In genomic region chr5:74196233-74196632, GRCh38 we compare ENCODE assay signal across 16 cellular contexts.
A peak's percentile ranks its signal among the peaks of the same experiment; 100 is the strongest.
DNase-seq lines count a peak whose midpoint lies in the region; ATAC-seq, FAIRE-seq and TF ChIP-seq lines count a peak whose summit lies in the region.
"Had no signal": no experiment of that assay in that cellular context is flagged by ENCODE, and none has a peak within 500 bp of the region (broad histone marks: within the 10 kb centered on the region; RNA-seq: fewer than 3 reads in every experiment).

No MANE protein-coding gene starts in this region.

- DNase-seq in memory B cell (ENCODE audit: low spot score in 2 of 2): no peak
- DNase-seq in urothelium cell line (ENCODE audit: low spot score): no peak
- DNase-seq in osteocyte (ENCODE audit: extremely low spot score, unreplicated experiment): no peak
- DNase-seq in effector CD8-positive, alpha-beta T cell (lab: John Stamatoyannopoulos, UW): no peak
- DNase-seq in breast epithelium (ENCODE audit: low spot score in 2 of 2): no peak
- DNase-seq: activated CD4-positive, alpha-beta T cell treated with anti-CD3 and anti-CD28 coated beads for 36 hours; body of pancreas; hippocampal formation; mammary epithelial cell; NCI-H524 treated with DMSO at 0.1 percent for 48 hours; pancreas; stimulated activated naive CD4-positive, alpha-beta T cell had no signal

- H3K4me1 Mint-ChIP-seq in memory B cell: no peaks in the 10 kb centered on the region
- H3K4me1 Mint-ChIP-seq in osteocyte (ENCODE audit: unreplicated experiment): peaks cover 8% of the 10 kb centered on the region

- FAIRE-seq in urothelium cell line (lab: Jason Lieb, UNC): no peak
- FAIRE-seq: pancreas had no signal

- peaks cover 3 to 8% of the 10 kb centered on the region in 2 donors for H3K4me1 ChIP-seq in breast epithelium
- H3K4me1 ChIP-seq: pancreas had no signal

- H3K4me3 Mint-ChIP-seq in memory B cell: no peak overlapping the region
- no peak overlapping the region for H3K4me3 Mint-ChIP-seq in osteocyte (ENCODE audit: unreplicated experiment)
- H3K4me3 Mint-ChIP-seq: activated CD4-positive, alpha-beta T cell treated with anti-CD3 and anti-CD28 coated beads for 36 hours; activated T-helper 1 cell treated with anti-CD3 and anti-CD28 coated beads, Interleukin-12 subunit alpha, Interleukin-12 subunit beta, Interleukin-2, Interleukin-4 antibody, amounts not matched to agents 30 ng/mL and 10 ng/mL and 1 ng/mL, durations not matched to agents 14 hours and 24 hours and 36 hours had no signal

- H3K9me3 ChIP-seq in breast epithelium: no peaks in the 10 kb centered on the region
- H3K9me3 ChIP-seq: body of pancreas, pancreas had no signal

- peak; percentile 63 for ATAC-seq in GM19023 (IDR thresholded peaks at IDR 0.05; ENCODE audit: unreplicated experiment)
- ATAC-seq in GM21619 (IDR thresholded peaks at IDR 0.05; ENCODE audit: unreplicated experiment): peak; percentile 52
- ATAC-seq in HG03159 (IDR thresholded peaks at IDR 0.05; ENCODE audit: unreplicated experiment): peak; percentile 87
- ATAC-seq in memory B cell (ENCODE audit: low read depth): peak; percentile 39
- ATAC-seq: activated CD4-positive, alpha-beta T cell treated with anti-CD3 and anti-CD28 coated beads for 36 hours; body of pancreas; pancreas had no signal

- no peaks in the 10 kb centered on the region for H3K9me3 Mint-ChIP-seq in memory B cell
- H3K9me3 Mint-ChIP-seq in osteocyte (ENCODE audit: unreplicated experiment): no peaks in the 10 kb centered on the region
- H3K9me3 Mint-ChIP-seq: activated T-helper 1 cell treated with anti-CD3 and anti-CD28 coated beads, Interleukin-12 subunit alpha, Interleukin-12 subunit beta, Interleukin-2, Interleukin-4 antibody, amounts not matched to agents 30 ng/mL and 10 ng/mL and 1 ng/mL, durations not matched to agents 14 hours and 24 hours and 36 hours had no signal

- intact Hi-C loops in breast epithelium (cut with DNase I; ENCODE audit: low total_unique reads): no loop called here

- no peak for TF ChIP-seq POLR2A in breast epithelium (IDR thresholded peaks at IDR 0.05)

- H3K36me3 ChIP-seq in breast epithelium: no peaks in the 10 kb centered on the region
- H3K36me3 ChIP-seq: pancreas had no signal

- H3K36me3 Mint-ChIP-seq in memory B cell: no peaks in the 10 kb centered on the region
- no peaks in the 10 kb centered on the region for H3K36me3 Mint-ChIP-seq in osteocyte (ENCODE audit: unreplicated experiment)

- no peak overlapping the region for H3K27ac ChIP-seq in breast epithelium
- H3K27ac ChIP-seq: body of pancreas, pancreas had no signal

- H3K27me3 ChIP-seq in breast epithelium: no peaks in the 10 kb centered on the region
- H3K27me3 ChIP-seq: body of pancreas, pancreas had no signal

- H3K27me3 Mint-ChIP-seq in memory B cell (peaks cover 3% of the 10 kb centered on the region), osteocyte (ENCODE audit: unreplicated experiment) (no peaks in the 10 kb centered on the region)

- H3K4me3 ChIP-seq in breast epithelium: no peak overlapping the region
- H3K4me3 ChIP-seq: body of pancreas, pancreas had no signal

- no peak overlapping the region for H3K27ac Mint-ChIP-seq in memory B cell
- H3K27ac Mint-ChIP-seq in osteocyte (ENCODE audit: unreplicated experiment): no peak overlapping the region
- H3K27ac Mint-ChIP-seq: activated CD4-positive, alpha-beta T cell treated with anti-CD3 and anti-CD28 coated beads for 36 hours; activated T-helper 1 cell treated with anti-CD3 and anti-CD28 coated beads, Interleukin-12 subunit alpha, Interleukin-12 subunit beta, Interleukin-2, Interleukin-4 antibody, amounts not matched to agents 30 ng/mL and 10 ng/mL and 1 ng/mL, durations not matched to agents 14 hours and 24 hours and 36 hours had no signal

- TF ChIP-seq CTCF in osteocyte (IDR thresholded peaks at IDR 0.05) (no peak), breast epithelium (IDR thresholded peaks at IDR 0.05) (no peak)
